Comparison of ENCODE assay signal across 21 cellular contexts in the genomic region with DNA sequence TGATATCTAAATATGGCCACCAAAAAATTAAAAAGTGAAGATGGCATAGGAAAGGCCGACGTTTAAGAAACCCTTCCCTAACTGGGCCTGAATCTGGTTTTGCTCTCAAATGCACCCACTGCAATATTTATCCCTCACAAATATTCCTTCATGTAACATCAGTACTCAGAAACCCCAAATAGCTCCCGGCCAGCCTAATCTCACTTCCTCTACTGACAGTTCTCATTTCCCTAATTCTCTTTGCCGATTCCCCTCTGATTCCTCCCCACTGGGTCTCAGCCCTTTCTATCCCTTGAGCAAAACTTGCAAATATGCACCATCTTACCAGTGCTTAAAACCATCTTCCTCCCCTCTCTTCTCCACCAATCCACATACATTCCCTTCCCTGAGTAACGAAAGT. TPM values are rescaled to one million over a fixed set of nuclear protein-coding genes. Genes with fewer than 3 reads are reported as not detected.
DNase-seq lines count a peak whose midpoint lies in the region; ATAC-seq, FAIRE-seq and TF ChIP-seq lines count a peak whose summit lies in the region.
"Had no signal": no experiment of that assay in that cellular context is flagged by ENCODE, and none has a peak within 500 bp of the region (broad histone marks: within the 10 kb centered on the region; RNA-seq: fewer than 3 reads in every experiment).

No MANE protein-coding gene starts in this region.

- peaks cover 0 to 11% of the 10 kb centered on the region in 2 donors for H3K36me3 Mint-ChIP-seq in naive B cell
- H3K36me3 Mint-ChIP-seq: activated naive CD4-positive, alpha-beta T cell treated with anti-CD3 and anti-CD28 coated beads, Interleukin-2, amount 50 U/mL, for 24 hours had no signal

- ATAC-seq in GM18511 (IDR thresholded peaks at IDR 0.05; ENCODE audit: unreplicated experiment) (peak; percentile 60), HG02870 (IDR thresholded peaks at IDR 0.05; ENCODE audit: unreplicated experiment) (peak; percentile 72), naive B cell (ENCODE audit: low read depth in 2 of 2) (peak; percentile 70 to 78), HG02970 (IDR thresholded peaks at IDR 0.05; ENCODE audit: low FRiP score, unreplicated experiment) (no peak), HG03565 (IDR thresholded peaks at IDR 0.05; ENCODE audit: unreplicated experiment) (no peak)

- FAIRE-seq in H54 (lab: Jason Lieb, UNC): no peak

- in situ Hi-C loops in ACHN (cut with HindIII; ENCODE audit: low pct_ligation_motif_present, low pct_unique_long_range_greater_than_20kb, low sequenced_read_pairs): no loop called here

- H3K27me3 Mint-ChIP-seq in naive B cell: peaks cover 19 to 27% (median 23%) of the 10 kb centered on the region in 3 donors
- H3K27me3 Mint-ChIP-seq: brain had no signal

- DNase-seq in NOMO-1 treated with dmso at 0.1 percent for 144 hours (lab: John Stamatoyannopoulos, UW; ENCODE audit: unreplicated experiment) (peak; percentile 96), naive B cell (peak; percentile 16), H54 (ENCODE audit: insufficient read length, low spot score) (no peak), ACHN (no peak)
- DNase-seq: activated CD4-positive, alpha-beta T cell treated with anti-CD3 and anti-CD28 coated beads for 4 hours; DND-41; GOT3; KG1; NCI-H187; NCI-H524; ovary; spleen; T-helper 2 cell had no signal

- peaks cover 7 to 15% (median 11%) of the 10 kb centered on the region in 3 donors for H3K4me1 Mint-ChIP-seq in naive B cell
- H3K4me1 Mint-ChIP-seq: activated naive CD4-positive, alpha-beta T cell treated with anti-CD3 and anti-CD28 coated beads, Interleukin-2, amount 50 U/mL, for 24 hours had no signal

- no peak overlapping the region for H3K4me3 Mint-ChIP-seq in naive B cell
- H3K4me3 Mint-ChIP-seq: activated naive CD4-positive, alpha-beta T cell treated with anti-CD3 and anti-CD28 coated beads, Interleukin-2, amount 50 U/mL, for 24 hours; brain; stimulated activated naive CD8-positive, alpha-beta T cell treated with anti-CD3 and anti-CD28 coated beads, Interleukin-15, Interleukin-2, amounts not matched to agents 100 ng/mL and 50 ng/mL, for 24 hours had no signal

- H3K27ac Mint-ChIP-seq in naive B cell: peak overlapping the region in 1 of 6 donors; percentile 35
- H3K27ac Mint-ChIP-seq: activated naive CD4-positive, alpha-beta T cell treated with anti-CD3 and anti-CD28 coated beads, Interleukin-2, amount 50 U/mL, for 24 hours; brain; stimulated activated naive CD8-positive, alpha-beta T cell treated with anti-CD3 and anti-CD28 coated beads, Interleukin-15, Interleukin-2, amounts not matched to agents 100 ng/mL and 50 ng/mL, for 24 hours had no signal

- TF ChIP-seq POLR2A in H54 (IDR thresholded peaks at IDR 0.05; ENCODE audit: low read depth, low read length): no peak

- H3K9me3 Mint-ChIP-seq in naive B cell: peaks cover 0 to 4% (median 0%) of the 10 kb centered on the region in 7 donors
- H3K9me3 Mint-ChIP-seq: activated naive CD4-positive, alpha-beta T cell treated with anti-CD3 and anti-CD28 coated beads, Interleukin-2, amount 50 U/mL, for 24 hours; stimulated activated naive CD8-positive, alpha-beta T cell treated with anti-CD3 and anti-CD28 coated beads, Interleukin-15, Interleukin-2, amounts not matched to agents 100 ng/mL and 50 ng/mL, for 24 hours had no signal

RNA-seq across cellular contexts. Expression of gene KCNK10, which starts 23.2 kb away (rescaled TPM):
- not detected for polyA plus RNA-seq in naive B cell (ENCODE audit: low read depth in 6 of 6)
- polyA plus RNA-seq: BJ had no signal

Comparison
In these comparisons a context has a peak if more than half of its experiments do, and no peak if none do; other contexts are left out.
1. ATAC-seq: peak in GM18511 (single experiment), HG02870 (single experiment) and naive B cell (2 of 2); none in HG02970 (single experiment) and HG03565 (single experiment).
2. DNase-seq: peak in NOMO-1 treated with dmso at 0.1 percent for 144 hours (single experiment) and naive B cell (single experiment); none in H54 (single experiment) and ACHN (single experiment).